In genomic region chr5:175700991-175701390, GRCh38 we compare ENCODE assay signal across 12 cellular contexts. TPM values are rescaled to one million over a fixed set of nuclear protein-coding genes. Genes with fewer than 3 reads are reported as not detected.
DNase-seq lines count a peak whose midpoint lies in the region; TF ChIP-seq lines count a peak whose summit lies in the region.
"Had no signal": no experiment of that assay in that cellular context is flagged by ENCODE, and none has a peak within 500 bp of the region (broad histone marks: within the 10 kb centered on the region; RNA-seq: fewer than 3 reads in every experiment).

No MANE protein-coding gene starts in this region.

- peaks cover 13% of the 10 kb centered on the region for H3K4me1 Mint-ChIP-seq in activated CD4-positive, alpha-beta T cell treated with anti-CD3 and anti-CD28 coated beads, Interleukin-2, amount 10 ng/mL, durations not matched to agents 24 days and 14 days
- no peaks in the 10 kb centered on the region for H3K4me1 Mint-ChIP-seq in chondrocyte (ENCODE audit: low read depth)

- H3K27ac Mint-ChIP-seq in activated CD4-positive, alpha-beta T cell treated with anti-CD3 and anti-CD28 coated beads, Interleukin-2, amount 10 ng/mL, durations not matched to agents 24 days and 14 days: no peak overlapping the region
- no peak overlapping the region for H3K27ac Mint-ChIP-seq in chondrocyte (ENCODE audit: unreplicated experiment)

- intact Hi-C loops in activated CD4-positive, alpha-beta T cell treated with anti-CD3 and anti-CD28 coated beads, Interleukin-2, amount 10 ng/mL, durations not matched to agents 24 days and 14 days (cut with micrococcal nuclease): loop anchor here (1.0 kb wide), 1 partner anchor 167 kb away; no protein-coding TSS in a partner anchor
- intact Hi-C loops in posterior vena cava (cut with DNase I): loop anchor here in 1 of 2 donors (1.0 kb wide), 1 partner anchor 43 kb away; no protein-coding TSS in a partner anchor

- H3K27me3 Mint-ChIP-seq in activated CD4-positive, alpha-beta T cell treated with anti-CD3 and anti-CD28 coated beads, Interleukin-2, amount 10 ng/mL, durations not matched to agents 24 days and 14 days: no peaks in the 10 kb centered on the region
- peaks cover 5% of the 10 kb centered on the region for H3K27me3 Mint-ChIP-seq in chondrocyte (ENCODE audit: low read depth)

- peak; percentile 68 for DNase-seq in activated CD4-positive, alpha-beta T cell treated with anti-CD3 and anti-CD28 coated beads, Interleukin-2, amount 10 ng/mL, durations not matched to agents 24 days and 14 days
- DNase-seq in activated CD4-positive, alpha-beta T cell treated with anti-CD3 and anti-CD28 coated beads for 4 hours: no peak
- DNase-seq in Jurkat, Clone E6-1 (ENCODE audit: low read depth, low spot score): peak; percentile 25
- DNase-seq in chondrocyte (ENCODE audit: low spot score) (no peak), posterior vena cava (ENCODE audit: low spot score) (peak; percentile 15), T1000 (lab: John Stamatoyannopoulos, UW) (no peak), glomerular visceral epithelial cell (ENCODE audit: extremely low spot score) (no peak)
- DNase-seq in stimulated activated naive CD4-positive, alpha-beta T cell treated with Interleukin-2 at 50 U/mL for 16 hours (lab: John Stamatoyannopoulos, UW): no peak
- DNase-seq: HCEC 1CT, NCI-H187 had no signal

- H3K4me3 Mint-ChIP-seq in activated CD4-positive, alpha-beta T cell treated with anti-CD3 and anti-CD28 coated beads, Interleukin-2, amount 10 ng/mL, durations not matched to agents 24 days and 14 days: no peak overlapping the region
- no peak overlapping the region for H3K4me3 Mint-ChIP-seq in chondrocyte (ENCODE audit: unreplicated experiment)

- no peak overlapping the region for H3K4me3 ChIP-seq in Jurkat, Clone E6-1 (ENCODE audit: low read length)
- H3K4me3 ChIP-seq: coronary artery had no signal

- H3K9me3 Mint-ChIP-seq in activated CD4-positive, alpha-beta T cell treated with anti-CD3 and anti-CD28 coated beads, Interleukin-2, amount 10 ng/mL, durations not matched to agents 24 days and 14 days: no peaks in the 10 kb centered on the region
- peaks cover 13% of the 10 kb centered on the region for H3K9me3 Mint-ChIP-seq in chondrocyte (ENCODE audit: low read depth)

- TF ChIP-seq CTCF in chondrocyte (IDR thresholded peaks at IDR 0.05): peak; percentile 58

- peaks cover 46% of the 10 kb centered on the region for H3K36me3 Mint-ChIP-seq in activated CD4-positive, alpha-beta T cell treated with anti-CD3 and anti-CD28 coated beads, Interleukin-2, amount 10 ng/mL, durations not matched to agents 24 days and 14 days (ENCODE audit: low read depth)
- peaks cover 2% of the 10 kb centered on the region for H3K36me3 Mint-ChIP-seq in chondrocyte (ENCODE audit: low read depth)

RNA-seq across cellular contexts. Expression of gene HRH2, which starts 43.1 kb away (rescaled TPM):
- total RNA-seq in activated CD4-positive, alpha-beta T cell treated with anti-CD3 and anti-CD28 coated beads, Interleukin-2, amount 10 ng/mL, durations not matched to agents 24 days and 14 days: 67.3 and 70.4 TPM in 2 replicates
- not detected for polyA plus RNA-seq in Jurkat, Clone E6-1 (2012; ENCODE audit: insufficient read depth, insufficient read length)
- 0.27 to 0.38 TPM (median 0.30 TPM) in 3 replicates for total RNA-seq in chondrocyte
- 1 to 10 TPM; 6.9 to 8.2 TPM for total RNA-seq in posterior vena cava
- total RNA-seq: osteocyte had no signal

Comparison
In these comparisons a context has a peak if more than half of its experiments do, and no peak if none do; other contexts are left out.
1. DNase-seq: peak in activated CD4-positive, alpha-beta T cell treated with anti-CD3 and anti-CD28 coated beads, Interleukin-2, amount 10 ng/mL, durations not matched to agents 24 days and 14 days (single experiment), Jurkat, Clone E6-1 (single experiment) and posterior vena cava (single experiment); none in activated CD4-positive, alpha-beta T cell treated with anti-CD3 and anti-CD28 coated beads for 4 hours (0 of 2), chondrocyte (single experiment), stimulated activated naive CD4-positive, alpha-beta T cell treated with Interleukin-2 at 50 U/mL for 16 hours (single experiment), T1000 (single experiment) and glomerular visceral epithelial cell (single experiment).